ENCODE assay signal across 7 cellular contexts in the genomic region with DNA sequence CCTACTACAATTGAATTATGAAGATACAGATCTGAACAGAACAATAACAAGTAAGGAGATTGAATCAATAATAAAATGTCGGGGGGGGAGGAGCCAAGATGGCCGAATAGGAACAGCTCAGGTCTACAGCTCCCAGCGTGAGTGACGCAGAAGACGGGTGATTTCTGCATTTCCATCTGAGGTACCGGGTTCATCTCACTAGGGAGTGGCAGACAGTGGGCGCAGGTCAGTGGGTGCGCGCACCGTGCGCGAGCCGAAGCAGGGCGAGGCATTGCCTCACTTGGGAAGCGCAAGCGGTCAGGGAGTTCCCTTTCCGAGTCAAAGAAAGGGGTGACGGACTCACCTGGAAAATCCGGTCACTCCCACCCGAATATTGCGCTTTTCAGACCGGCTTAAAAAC. TPM values are rescaled to one million over a fixed set of nuclear protein-coding genes. Genes with fewer than 3 reads are reported as not detected.
DNase-seq lines count a peak whose midpoint lies in the region; ATAC-seq, FAIRE-seq and TF ChIP-seq lines count a peak whose summit lies in the region.
"Not testable (repeated sequence)": the region's sequence is repeated elsewhere in the genome, so short reads cannot be mapped to it uniquely, and the experiment has no call there.

No MANE protein-coding gene starts in this region.

- POLR2A ChIA-PET in activated CD4-positive, alpha-beta T cell treated with anti-CD3 and anti-CD28 coated beads for 36 hours (lab: Charles Lee), result interaction anchor here (0.7 kb wide), 1 partner anchor 122 kb away, joined by 3 read pairs; no protein-coding TSS in a partner anchor

- not testable (repeated sequence) for H4K20me1 ChIP-seq in GM23338 (replicated peaks; ENCODE audit: insufficient read depth); astrocyte (ENCODE audit: insufficient read depth, low read length); neural progenitor cell (ENCODE audit: low read depth)

- peak; percentile 16 for DNase-seq in GM23338 (ENCODE audit: low spot score)
- peak; percentile 7 for DNase-seq in NCI-H2196 (lab: John Stamatoyannopoulos, UW; ENCODE audit: unreplicated experiment)
- DNase-seq in activated CD4-positive, alpha-beta T cell treated with anti-CD3 and anti-CD28 coated beads for 36 hours, result peak; percentile 10
- not testable (repeated sequence) for DNase-seq in astrocyte (ENCODE audit: low read depth); fibroblast of villous mesenchyme (ENCODE audit: low read depth); left lung; neural progenitor cell (ENCODE audit: low spot score)

- not testable (repeated sequence) for ATAC-seq in GM23338; activated CD4-positive, alpha-beta T cell treated with anti-CD3 and anti-CD28 coated beads for 36 hours
- ATAC-seq in left lung, result peak; percentile 22

- H3K4me3 ChIP-seq in GM23338, result peak overlapping the region; percentile 55
- not testable (repeated sequence) for H3K4me3 ChIP-seq in astrocyte (ENCODE audit: insufficient read depth, low read depth, low read length)
- H3K4me3 ChIP-seq in fibroblast of villous mesenchyme (ENCODE audit: low read depth, low read length), result peak overlapping the region; percentile 47
- peak overlapping the region in 1 of 2 donors; percentile 17 for H3K4me3 ChIP-seq in left lung
- H3K4me3 ChIP-seq in neural progenitor cell, result peak overlapping the region; percentile 61

- not testable (repeated sequence) for H3K36me3 ChIP-seq in GM23338 (ENCODE audit: insufficient read depth); astrocyte (ENCODE audit: insufficient read depth, low read length); left lung
- peaks cover 19% of the 10 kb centered on the region for H3K36me3 ChIP-seq in neural progenitor cell

- CTCF ChIA-PET in activated CD4-positive, alpha-beta T cell treated with anti-CD3 and anti-CD28 coated beads for 36 hours (lab: Charles Lee), result not testable (repeated sequence)

- not testable (repeated sequence) for H3K27me3 Mint-ChIP-seq in GM23338 (ENCODE audit: insufficient read depth, low read depth, poor library complexity); activated CD4-positive, alpha-beta T cell treated with anti-CD3 and anti-CD28 coated beads for 36 hours; astrocyte (ENCODE audit: low read depth, unreplicated experiment); neural progenitor cell (ENCODE audit: insufficient read depth, low read depth)

- H3K9ac ChIP-seq in astrocyte (ENCODE audit: low read length), result not testable (repeated sequence)
- H3K9ac ChIP-seq in neural progenitor cell, result peak overlapping the region; percentile 52

- not testable (repeated sequence) for H3K27me3 ChIP-seq in GM23338 (ENCODE audit: insufficient read depth); astrocyte (ENCODE audit: insufficient read depth, low read length); left lung; neural progenitor cell

- not testable (repeated sequence) for FAIRE-seq in astrocyte (lab: Jason Lieb, UNC)

- peak overlapping the region; percentile 92; the same call in 1 of the 2 replicates for H3K27ac ChIP-seq in GM23338 (ENCODE audit: low read depth)
- not testable (repeated sequence) for H3K27ac ChIP-seq in astrocyte (ENCODE audit: low read depth, low read length); left lung; neural progenitor cell

- H3K4me1 ChIP-seq in GM23338 (ENCODE audit: insufficient read depth); astrocyte (ENCODE audit: insufficient read depth, low read length); left lung; neural progenitor cell: not testable (repeated sequence)

- not testable (repeated sequence) for H3F3A ChIP-seq in GM23338 (replicated peaks; ENCODE audit: low read depth); neural progenitor cell (ENCODE audit: low read depth)

- peak overlapping the region; percentile 74 for H3K4me2 ChIP-seq in GM23338
- not testable (repeated sequence) for H3K4me2 ChIP-seq in astrocyte (ENCODE audit: low read length)
- H3K4me2 ChIP-seq in neural progenitor cell, result peak overlapping the region; percentile 82

- not testable (repeated sequence) for H3K9me2 ChIP-seq in GM23338 (ENCODE audit: insufficient read depth)

- H3K4me1 Mint-ChIP-seq in GM23338, result peaks cover 11% of the 10 kb centered on the region
- not testable (repeated sequence) for H3K4me1 Mint-ChIP-seq in activated CD4-positive, alpha-beta T cell treated with anti-CD3 and anti-CD28 coated beads for 36 hours; astrocyte (ENCODE audit: low read depth, unreplicated experiment); neural progenitor cell

- H3K9me3 Mint-ChIP-seq in GM23338, result peaks cover 40% of the 10 kb centered on the region
- H3K9me3 Mint-ChIP-seq in activated CD4-positive, alpha-beta T cell treated with anti-CD3 and anti-CD28 coated beads for 36 hours (ENCODE audit: low read depth); astrocyte (ENCODE audit: unreplicated experiment): not testable (repeated sequence)
- peaks cover 26% of the 10 kb centered on the region for H3K9me3 Mint-ChIP-seq in neural progenitor cell

- not testable (repeated sequence) for TF ChIP-seq CTCF in GM23338 (conservative IDR thresholded peaks at IDR 0.05; ENCODE audit: low read depth in 2 of 2); astrocyte (IDR thresholded peaks at IDR 0.05; ENCODE audit: insufficient read depth, low read depth, low read length); fibroblast of villous mesenchyme (IDR thresholded peaks at IDR 0.05; ENCODE audit: insufficient read depth, low read depth, low read length); left lung (IDR thresholded peaks at IDR 0.05); neural progenitor cell (IDR thresholded peaks at IDR 0.05)

- H3K4me3 Mint-ChIP-seq in GM23338 (peak overlapping the region; percentile 83), astrocyte (ENCODE audit: unreplicated experiment) (peak overlapping the region; percentile 87), neural progenitor cell (peak overlapping the region; percentile 80)
- H3K4me3 Mint-ChIP-seq in activated CD4-positive, alpha-beta T cell treated with anti-CD3 and anti-CD28 coated beads for 36 hours, result peak overlapping the region; percentile 58

- not testable (repeated sequence) for H3K9me3 ChIP-seq in astrocyte (ENCODE audit: insufficient read depth, low read depth, low read length)
- H3K9me3 ChIP-seq in left lung (peaks cover 0 to 14% of the 10 kb centered on the region in 2 donors), neural progenitor cell (ENCODE audit: low read depth) (peaks cover 15% of the 10 kb centered on the region)

- intact Hi-C loops in activated CD4-positive, alpha-beta T cell treated with anti-CD3 and anti-CD28 coated beads for 36 hours (cut with DNase I, micrococcal nuclease); left lung (cut with DNase I): not testable (repeated sequence)

- H3K79me2 ChIP-seq in GM23338 (replicated peaks; ENCODE audit: insufficient read depth), result peaks cover 34% of the 10 kb centered on the region
- H3K79me2 ChIP-seq in astrocyte (ENCODE audit: insufficient read depth, low read length), result not testable (repeated sequence)
- H3K79me2 ChIP-seq in neural progenitor cell (ENCODE audit: low read depth), result peaks cover 24% of the 10 kb centered on the region

- H2AFZ ChIP-seq in GM23338 (peak overlapping the region; percentile 12; the same call in 1 of the 2 replicates), neural progenitor cell (replicated peaks) (peak overlapping the region; percentile 99)
- not testable (repeated sequence) for H2AFZ ChIP-seq in astrocyte (ENCODE audit: low read depth, low read length)

- peaks cover 26% of the 10 kb centered on the region; the same call in 2 of the 3 replicates for H3K36me3 Mint-ChIP-seq in GM23338 (ENCODE audit: low read depth)
- H3K36me3 Mint-ChIP-seq in activated CD4-positive, alpha-beta T cell treated with anti-CD3 and anti-CD28 coated beads for 36 hours (ENCODE audit: low read depth); astrocyte (ENCODE audit: low read depth, unreplicated experiment); neural progenitor cell: not testable (repeated sequence)

- H3K27ac Mint-ChIP-seq in GM23338 (peak overlapping the region; percentile 97), astrocyte (ENCODE audit: unreplicated experiment) (peak overlapping the region; percentile 66), neural progenitor cell (peak overlapping the region; percentile 12)
- H3K27ac Mint-ChIP-seq in activated CD4-positive, alpha-beta T cell treated with anti-CD3 and anti-CD28 coated beads for 36 hours, result not testable (repeated sequence)

RNA-seq across cellular contexts. Expression of a gene that starts 50.7 kb away (rescaled TPM):
- 15.7 and 16.2 TPM in 2 replicates for total RNA-seq in GM23338 (2014; rRNA removed; shearing (Covaris generic))
- 5.3 TPM in 2 replicates for polyA plus RNA-seq in GM23338 (2016; fragmentation: Nextera tagmentation; extraction: Ambion mirVana)
- 1 to 10 TPM; 1.2 to 1.3 TPM for total RNA-seq in activated CD4-positive, alpha-beta T cell treated with anti-CD3 and anti-CD28 coated beads for 36 hours
- total RNA-seq in astrocyte (18.7 and 19.1 TPM in 2 replicates), fibroblast of villous mesenchyme (3.9 and 6.4 TPM in 2 replicates), left lung (1 to 10 TPM; 2.5 to 4.9 TPM), neural progenitor cell (ENCODE audit: low replicate concordance) (29.5 and 41.3 TPM in 2 replicates)
